ENCODE assay signal across 1 cellular context in the genomic region with DNA sequence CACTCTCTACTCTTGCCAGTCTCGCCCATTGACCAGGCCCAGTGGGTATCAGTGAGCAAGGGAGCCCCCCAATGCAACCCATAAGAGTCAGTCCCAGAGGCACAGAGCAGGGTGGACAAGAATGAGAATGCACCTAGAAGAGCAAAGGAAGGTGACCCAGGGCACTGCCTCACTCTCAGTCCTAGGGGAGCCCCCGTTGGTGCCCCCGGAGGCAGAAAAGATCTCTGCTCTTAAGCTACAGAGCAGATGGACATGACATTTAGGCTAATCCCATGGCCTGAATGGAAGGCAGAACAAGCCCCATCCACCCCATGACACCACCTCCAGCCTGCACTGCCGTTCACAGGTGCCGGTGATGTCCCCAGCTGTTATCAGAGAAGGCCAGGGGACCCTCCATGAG.
TF ChIP-seq lines count a peak whose summit lies in the region.

No MANE protein-coding gene starts in this region.

TF ChIP-seq in HepG2, 621 proteins besides CTCF, POLR2A, EP300 and RAD21:
- TF ChIP-seq, protein P1, sequence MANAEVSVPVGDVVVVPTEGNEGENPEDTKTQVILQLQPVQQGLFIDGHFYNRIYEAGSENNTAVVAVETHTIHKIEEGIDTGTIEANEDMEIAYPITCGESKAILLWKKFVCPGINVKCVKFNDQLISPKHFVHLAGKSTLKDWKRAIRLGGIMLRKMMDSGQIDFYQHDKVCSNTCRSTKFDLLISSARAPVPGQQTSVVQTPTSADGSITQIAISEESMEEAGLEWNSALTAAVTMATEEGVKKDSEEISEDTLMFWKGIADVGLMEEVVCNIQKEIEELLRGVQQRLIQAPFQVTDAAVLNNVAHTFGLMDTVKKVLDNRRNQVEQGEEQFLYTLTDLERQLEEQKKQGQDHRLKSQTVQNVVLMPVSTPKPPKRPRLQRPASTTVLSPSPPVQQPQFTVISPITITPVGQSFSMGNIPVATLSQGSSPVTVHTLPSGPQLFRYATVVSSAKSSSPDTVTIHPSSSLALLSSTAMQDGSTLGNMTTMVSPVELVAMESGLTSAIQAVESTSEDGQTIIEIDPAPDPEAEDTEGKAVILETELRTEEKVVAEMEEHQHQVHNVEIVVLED (CRISPR knock-in tag; IDR thresholded peaks at IDR 0.05; ENCODE audit: borderline replicate concordance): no peak
- TF ChIP-seq ZNF773 (CRISPR knock-in tag; IDR thresholded peaks at IDR 0.05; ENCODE audit: borderline replicate concordance) (no peak), ARNT (IDR thresholded peaks at IDR 0.05) (no peak), HNF4A (CRISPR knock-in tag; IDR thresholded peaks at IDR 0.05) (no peak), ZNF7 (CRISPR knock-in tag; IDR thresholded peaks at IDR 0.05) (no peak), KDM1A (CRISPR knock-in tag; IDR thresholded peaks at IDR 0.05) (no peak), ZNF441 (CRISPR knock-in tag; IDR thresholded peaks at IDR 0.05; ENCODE audit: borderline replicate concordance) (no peak), HNRNPL (IDR thresholded peaks at IDR 0.05; ENCODE audit: low read depth, low read length) (no peak), HDAC6 (IDR thresholded peaks at IDR 0.05; ENCODE audit: low read depth, low read length) (no peak), ZNF550 (CRISPR knock-in tag; IDR thresholded peaks at IDR 0.05; ENCODE audit: borderline replicate concordance) (no peak)
- TF ChIP-seq, protein P2, sequence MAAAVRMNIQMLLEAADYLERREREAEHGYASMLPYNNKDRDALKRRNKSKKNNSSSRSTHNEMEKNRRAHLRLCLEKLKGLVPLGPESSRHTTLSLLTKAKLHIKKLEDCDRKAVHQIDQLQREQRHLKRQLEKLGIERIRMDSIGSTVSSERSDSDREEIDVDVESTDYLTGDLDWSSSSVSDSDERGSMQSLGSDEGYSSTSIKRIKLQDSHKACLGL (CRISPR knock-in tag; IDR thresholded peaks at IDR 0.05): no peak
- TF ChIP-seq, protein P3, sequence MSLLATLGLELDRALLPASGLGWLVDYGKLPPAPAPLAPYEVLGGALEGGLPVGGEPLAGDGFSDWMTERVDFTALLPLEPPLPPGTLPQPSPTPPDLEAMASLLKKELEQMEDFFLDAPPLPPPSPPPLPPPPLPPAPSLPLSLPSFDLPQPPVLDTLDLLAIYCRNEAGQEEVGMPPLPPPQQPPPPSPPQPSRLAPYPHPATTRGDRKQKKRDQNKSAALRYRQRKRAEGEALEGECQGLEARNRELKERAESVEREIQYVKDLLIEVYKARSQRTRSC (CRISPR knock-in tag; IDR thresholded peaks at IDR 0.05; ENCODE audit: low read depth): no peak
- TF ChIP-seq, protein P4, sequence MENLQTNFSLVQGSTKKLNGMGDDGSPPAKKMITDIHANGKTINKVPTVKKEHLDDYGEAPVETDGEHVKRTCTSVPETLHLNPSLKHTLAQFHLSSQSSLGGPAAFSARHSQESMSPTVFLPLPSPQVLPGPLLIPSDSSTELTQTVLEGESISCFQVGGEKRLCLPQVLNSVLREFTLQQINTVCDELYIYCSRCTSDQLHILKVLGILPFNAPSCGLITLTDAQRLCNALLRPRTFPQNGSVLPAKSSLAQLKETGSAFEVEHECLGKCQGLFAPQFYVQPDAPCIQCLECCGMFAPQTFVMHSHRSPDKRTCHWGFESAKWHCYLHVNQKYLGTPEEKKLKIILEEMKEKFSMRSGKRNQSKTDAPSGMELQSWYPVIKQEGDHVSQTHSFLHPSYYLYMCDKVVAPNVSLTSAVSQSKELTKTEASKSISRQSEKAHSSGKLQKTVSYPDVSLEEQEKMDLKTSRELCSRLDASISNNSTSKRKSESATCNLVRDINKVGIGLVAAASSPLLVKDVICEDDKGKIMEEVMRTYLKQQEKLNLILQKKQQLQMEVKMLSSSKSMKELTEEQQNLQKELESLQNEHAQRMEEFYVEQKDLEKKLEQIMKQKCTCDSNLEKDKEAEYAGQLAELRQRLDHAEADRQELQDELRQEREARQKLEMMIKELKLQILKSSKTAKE (CRISPR knock-in tag; IDR thresholded peaks at IDR 0.05; ENCODE audit: borderline replicate concordance): no peak
- TF ChIP-seq, protein P5, sequence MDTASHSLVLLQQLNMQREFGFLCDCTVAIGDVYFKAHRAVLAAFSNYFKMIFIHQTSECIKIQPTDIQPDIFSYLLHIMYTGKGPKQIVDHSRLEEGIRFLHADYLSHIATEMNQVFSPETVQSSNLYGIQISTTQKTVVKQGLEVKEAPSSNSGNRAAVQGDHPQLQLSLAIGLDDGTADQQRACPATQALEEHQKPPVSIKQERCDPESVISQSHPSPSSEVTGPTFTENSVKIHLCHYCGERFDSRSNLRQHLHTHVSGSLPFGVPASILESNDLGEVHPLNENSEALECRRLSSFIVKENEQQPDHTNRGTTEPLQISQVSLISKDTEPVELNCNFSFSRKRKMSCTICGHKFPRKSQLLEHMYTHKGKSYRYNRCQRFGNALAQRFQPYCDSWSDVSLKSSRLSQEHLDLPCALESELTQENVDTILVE (CRISPR knock-in tag; IDR thresholded peaks at IDR 0.05): no peak
- TF ChIP-seq, protein P6, sequence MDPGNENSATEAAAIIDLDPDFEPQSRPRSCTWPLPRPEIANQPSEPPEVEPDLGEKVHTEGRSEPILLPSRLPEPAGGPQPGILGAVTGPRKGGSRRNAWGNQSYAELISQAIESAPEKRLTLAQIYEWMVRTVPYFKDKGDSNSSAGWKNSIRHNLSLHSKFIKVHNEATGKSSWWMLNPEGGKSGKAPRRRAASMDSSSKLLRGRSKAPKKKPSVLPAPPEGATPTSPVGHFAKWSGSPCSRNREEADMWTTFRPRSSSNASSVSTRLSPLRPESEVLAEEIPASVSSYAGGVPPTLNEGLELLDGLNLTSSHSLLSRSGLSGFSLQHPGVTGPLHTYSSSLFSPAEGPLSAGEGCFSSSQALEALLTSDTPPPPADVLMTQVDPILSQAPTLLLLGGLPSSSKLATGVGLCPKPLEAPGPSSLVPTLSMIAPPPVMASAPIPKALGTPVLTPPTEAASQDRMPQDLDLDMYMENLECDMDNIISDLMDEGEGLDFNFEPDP (CRISPR knock-in tag; conservative IDR thresholded peaks at IDR 0.05): no peak
